In the genomic region with DNA sequence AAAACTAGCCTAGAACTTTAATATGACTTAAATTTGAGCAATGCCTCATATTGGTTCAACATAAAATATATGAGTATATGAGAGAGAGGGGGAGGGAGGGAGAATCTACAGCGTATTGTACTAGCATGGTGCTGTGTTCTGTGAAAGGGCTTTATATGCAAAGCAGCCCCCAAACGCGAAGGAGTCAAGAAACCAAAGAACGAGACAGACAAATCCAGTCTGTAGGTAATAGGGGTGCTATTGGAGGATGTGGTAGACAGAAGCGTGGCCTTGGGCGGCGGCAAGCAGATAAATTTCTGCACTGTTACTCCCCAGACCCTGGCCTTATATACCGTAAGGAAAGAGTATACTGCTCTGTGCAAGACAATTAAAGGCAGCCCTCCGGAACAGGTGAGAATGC, we compare ENCODE assay signal across 8 cellular contexts. TPM values are rescaled to one million over a fixed set of nuclear protein-coding genes. Genes with fewer than 3 reads are reported as not detected.
A peak's percentile ranks its signal among the peaks of the same experiment; 100 is the strongest.
DNase-seq lines count a peak whose midpoint lies in the region; ATAC-seq and TF ChIP-seq lines count a peak whose summit lies in the region.

No MANE protein-coding gene starts in this region.

- no peaks in the 10 kb centered on the region for H3K27me3 ChIP-seq in cardiac muscle cell
- no peaks in the 10 kb centered on the region for H3K27me3 ChIP-seq in muscle layer of colon (ENCODE audit: control insufficient read depth in 1 of 2, insufficient read depth in 2 of 2, low read length in 2 of 2)

- peak overlapping the region; percentile 95 for H3K4me3 ChIP-seq in cardiac muscle cell
- peak overlapping the region; percentile 61 to 96 for H3K4me3 ChIP-seq in muscle layer of colon (ENCODE audit: low read depth in 1 of 2, low read length in 2 of 2)

- peaks cover 30% of the 10 kb centered on the region for H3K4me1 Mint-ChIP-seq in brain

- H3K27ac ChIP-seq in cardiac muscle cell: no peak overlapping the region
- H3K27ac ChIP-seq in muscle layer of colon (ENCODE audit: low read depth, low read length): peak overlapping the region; percentile 62

- intact Hi-C loops in left cardiac atrium (cut with DNase I) (loop anchor here in 1 of 2 donors (5.0 kb wide), 1 partner anchor 105 kb away; a partner anchor contains a TSS), sciatic nerve (cut with DNase I) (no loop called here)

- H3K9me3 Mint-ChIP-seq in brain: peaks cover 0 to 2% (median 0%) of the 10 kb centered on the region in 5 experiments

- no peaks in the 10 kb centered on the region for H3K36me3 ChIP-seq in cardiac muscle cell
- no peaks in the 10 kb centered on the region for H3K36me3 ChIP-seq in muscle layer of colon (ENCODE audit: insufficient read depth, low read length)

- peaks cover 6% of the 10 kb centered on the region for H3K36me3 Mint-ChIP-seq in brain

- peak overlapping the region; percentile 93 for H3K9ac ChIP-seq in muscle layer of colon (ENCODE audit: low read length)

- DNase-seq in cardiac muscle cell (ENCODE audit: low read depth in 1 of 2, low spot score in 1 of 2) (no peak), left cardiac atrium (no peak), GM03348 (ENCODE audit: low spot score) (no peak), sciatic nerve (ENCODE audit: low spot score) (no peak)
- DNase-seq in stimulated activated CD4-positive, alpha-beta T cell treated with anti-CD3 and anti-CD28 coated beads, Interleukin-2, amount 100 ng/mL, for 24 hours: no peak

- H3K27me3 Mint-ChIP-seq in brain: peaks cover 28% of the 10 kb centered on the region

- H3K27ac Mint-ChIP-seq in brain: peak overlapping the region; percentile 85 to 92 (median 90)

- no peak for TF ChIP-seq CTCF in cardiac muscle cell (IDR thresholded peaks at IDR 0.05; ENCODE audit: low read depth, low read length)
- TF ChIP-seq CTCF in brain (conservative IDR thresholded peaks at IDR 0.05): no peak

- H3K9me3 ChIP-seq in cardiac muscle cell (ENCODE audit: low read depth) (no peaks in the 10 kb centered on the region), muscle layer of colon (ENCODE audit: low read length) (no peaks in the 10 kb centered on the region)

- peak overlapping the region; percentile 87 to 92 (median 89) for H3K4me3 Mint-ChIP-seq in brain

- ATAC-seq in left cardiac atrium (no peak), HG03460 (IDR thresholded peaks at IDR 0.05; ENCODE audit: unreplicated experiment) (peak; percentile 13), sciatic nerve (no peak)

- H3K4me1 ChIP-seq in cardiac muscle cell (ENCODE audit: low read depth): peaks cover 16% of the 10 kb centered on the region
- peaks cover 19% of the 10 kb centered on the region for H3K4me1 ChIP-seq in muscle layer of colon (ENCODE audit: insufficient read depth, low read length)

RNA-seq across cellular contexts. Expression of a gene that starts 0.8 kb away (rescaled TPM):
- total RNA-seq in cardiac muscle cell (98.2 and 102 TPM in 2 replicates), left cardiac atrium (100 to 1,000 TPM; 243 to 278 TPM), sciatic nerve (280 TPM)
- polyA plus RNA-seq in cardiac muscle cell (244 and 263 TPM in 2 replicates), brain (ENCODE audit: insufficient read depth, low read depth, low replicate concordance) (268 TPM)
